1 cellular context compared by ENCODE assay signal in genomic region chr10:33661580-33662269, GRCh38.
TF ChIP-seq lines count a peak whose summit lies in the region.

No MANE protein-coding gene starts in this region.

TF ChIP-seq in HepG2, 621 proteins besides CTCF, POLR2A, EP300 and RAD21 (continued from another document and continues in another):
- TF ChIP-seq, protein P1, sequence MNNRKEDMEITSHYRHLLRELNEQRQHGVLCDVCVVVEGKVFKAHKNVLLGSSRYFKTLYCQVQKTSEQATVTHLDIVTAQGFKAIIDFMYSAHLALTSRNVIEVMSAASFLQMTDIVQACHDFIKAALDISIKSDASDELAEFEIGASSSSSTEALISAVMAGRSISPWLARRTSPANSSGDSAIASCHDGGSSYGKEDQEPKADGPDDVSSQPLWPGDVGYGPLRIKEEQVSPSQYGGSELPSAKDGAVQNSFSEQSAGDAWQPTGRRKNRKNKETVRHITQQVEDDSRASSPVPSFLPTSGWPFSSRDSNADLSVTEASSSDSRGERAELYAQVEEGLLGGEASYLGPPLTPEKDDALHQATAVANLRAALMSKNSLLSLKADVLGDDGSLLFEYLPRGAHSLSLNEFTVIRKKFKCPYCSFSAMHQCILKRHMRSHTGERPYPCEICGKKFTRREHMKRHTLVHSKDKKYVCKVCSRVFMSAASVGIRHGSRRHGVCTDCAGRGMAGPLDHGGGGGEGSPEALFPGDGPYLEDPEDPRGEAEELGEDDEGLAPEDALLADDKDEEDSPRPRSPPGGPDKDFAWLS (CRISPR knock-in tag; IDR thresholded peaks at IDR 0.05; ENCODE audit: borderline replicate concordance) = no peak
- no peak for TF ChIP-seq RFX1 (IDR thresholded peaks at IDR 0.05)
- TF ChIP-seq, protein P2, sequence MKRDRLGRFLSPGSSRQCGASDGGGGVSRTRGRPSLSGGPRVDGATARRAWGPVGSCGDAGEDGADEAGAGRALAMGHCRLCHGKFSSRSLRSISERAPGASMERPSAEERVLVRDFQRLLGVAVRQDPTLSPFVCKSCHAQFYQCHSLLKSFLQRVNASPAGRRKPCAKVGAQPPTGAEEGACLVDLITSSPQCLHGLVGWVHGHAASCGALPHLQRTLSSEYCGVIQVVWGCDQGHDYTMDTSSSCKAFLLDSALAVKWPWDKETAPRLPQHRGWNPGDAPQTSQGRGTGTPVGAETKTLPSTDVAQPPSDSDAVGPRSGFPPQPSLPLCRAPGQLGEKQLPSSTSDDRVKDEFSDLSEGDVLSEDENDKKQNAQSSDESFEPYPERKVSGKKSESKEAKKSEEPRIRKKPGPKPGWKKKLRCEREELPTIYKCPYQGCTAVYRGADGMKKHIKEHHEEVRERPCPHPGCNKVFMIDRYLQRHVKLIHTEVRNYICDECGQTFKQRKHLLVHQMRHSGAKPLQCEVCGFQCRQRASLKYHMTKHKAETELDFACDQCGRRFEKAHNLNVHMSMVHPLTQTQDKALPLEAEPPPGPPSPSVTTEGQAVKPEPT (CRISPR knock-in tag; IDR thresholded peaks at IDR 0.05; ENCODE audit: low read depth) = no peak
- TF ChIP-seq PCBP1 (IDR thresholded peaks at IDR 0.05; ENCODE audit: borderline replicate concordance, low read depth, low read length) = no peak
- no peak; the same call in 1 of the 2 replicates for TF ChIP-seq FOXO1 (CRISPR knock-in tag; IDR thresholded peaks at IDR 0.05)
- 0 out of 2 replicates have a peak, but pooled peaks have one; percentile 30 for TF ChIP-seq ESRRA (CRISPR knock-in tag; IDR thresholded peaks at IDR 0.05; ENCODE audit: low read depth)
- no peak for TF ChIP-seq ZNF264 (CRISPR knock-in tag; IDR thresholded peaks at IDR 0.05)
- TF ChIP-seq RBM22 (optimal IDR thresholded peaks at IDR 0.05; ENCODE audit: low read length) = no peak
- no peak for TF ChIP-seq FOXJ3 (CRISPR knock-in tag; IDR thresholded peaks at IDR 0.05; ENCODE audit: borderline replicate concordance)
- TF ChIP-seq TBX2 (CRISPR knock-in tag; IDR thresholded peaks at IDR 0.05; ENCODE audit: borderline replicate concordance) = no peak
- TF ChIP-seq MTF1 (CRISPR knock-in tag; IDR thresholded peaks at IDR 0.05) = no peak
- TF ChIP-seq ZNF674 (CRISPR knock-in tag; IDR thresholded peaks at IDR 0.05; ENCODE audit: low read depth) = no peak
- peak; percentile 20; the same call in 1 of the 2 replicates for TF ChIP-seq FOSL2 (CRISPR knock-in tag; IDR thresholded peaks at IDR 0.05)
- TF ChIP-seq SKIL (CRISPR knock-in tag; IDR thresholded peaks at IDR 0.05; ENCODE audit: borderline replicate concordance) = no peak
- TF ChIP-seq ZBTB38 (CRISPR knock-in tag; IDR thresholded peaks at IDR 0.05) = no peak
- no peak for TF ChIP-seq ZNF562 (CRISPR knock-in tag; IDR thresholded peaks at IDR 0.05; ENCODE audit: borderline replicate concordance)
- no peak for TF ChIP-seq ZSCAN20 (CRISPR knock-in tag; IDR thresholded peaks at IDR 0.05; ENCODE audit: borderline replicate concordance)
- no peak for TF ChIP-seq ZNF772 (CRISPR knock-in tag; IDR thresholded peaks at IDR 0.05)
- TF ChIP-seq, protein P3, sequence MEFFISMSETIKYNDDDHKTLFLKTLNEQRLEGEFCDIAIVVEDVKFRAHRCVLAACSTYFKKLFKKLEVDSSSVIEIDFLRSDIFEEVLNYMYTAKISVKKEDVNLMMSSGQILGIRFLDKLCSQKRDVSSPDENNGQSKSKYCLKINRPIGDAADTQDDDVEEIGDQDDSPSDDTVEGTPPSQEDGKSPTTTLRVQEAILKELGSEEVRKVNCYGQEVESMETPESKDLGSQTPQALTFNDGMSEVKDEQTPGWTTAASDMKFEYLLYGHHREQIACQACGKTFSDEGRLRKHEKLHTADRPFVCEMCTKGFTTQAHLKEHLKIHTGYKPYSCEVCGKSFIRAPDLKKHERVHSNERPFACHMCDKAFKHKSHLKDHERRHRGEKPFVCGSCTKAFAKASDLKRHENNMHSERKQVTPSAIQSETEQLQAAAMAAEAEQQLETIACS (CRISPR knock-in tag; IDR thresholded peaks at IDR 0.05) = no peak
- no peak for TF ChIP-seq RXRA (CRISPR knock-in tag; IDR thresholded peaks at IDR 0.05)
- TF ChIP-seq ZNF556 (CRISPR knock-in tag; IDR thresholded peaks at IDR 0.05; ENCODE audit: borderline replicate concordance) = peak; percentile 63; the same call in 1 of the 2 replicates
- peak; percentile 47 for TF ChIP-seq ZNF687 (CRISPR knock-in tag; IDR thresholded peaks at IDR 0.05)
- TF ChIP-seq HNRNPH1 (optimal IDR thresholded peaks at IDR 0.05; ENCODE audit: low read depth, low read length) = no peak
- TF ChIP-seq, protein P4, sequence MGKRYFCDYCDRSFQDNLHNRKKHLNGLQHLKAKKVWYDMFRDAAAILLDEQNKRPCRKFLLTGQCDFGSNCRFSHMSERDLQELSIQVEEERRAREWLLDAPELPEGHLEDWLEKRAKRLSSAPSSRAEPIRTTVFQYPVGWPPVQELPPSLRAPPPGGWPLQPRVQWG (CRISPR knock-in tag; IDR thresholded peaks at IDR 0.05; ENCODE audit: borderline replicate concordance, low read depth) = no peak
- no peak for TF ChIP-seq YEATS2 (CRISPR knock-in tag; IDR thresholded peaks at IDR 0.05; ENCODE audit: borderline replicate concordance)
- peak; percentile 68; the same call in 1 of the 2 replicates for TF ChIP-seq NCOA2 (CRISPR knock-in tag; IDR thresholded peaks at IDR 0.05)
- TF ChIP-seq ZNF780A (CRISPR knock-in tag; IDR thresholded peaks at IDR 0.05) = no peak
- TF ChIP-seq, protein P5, sequence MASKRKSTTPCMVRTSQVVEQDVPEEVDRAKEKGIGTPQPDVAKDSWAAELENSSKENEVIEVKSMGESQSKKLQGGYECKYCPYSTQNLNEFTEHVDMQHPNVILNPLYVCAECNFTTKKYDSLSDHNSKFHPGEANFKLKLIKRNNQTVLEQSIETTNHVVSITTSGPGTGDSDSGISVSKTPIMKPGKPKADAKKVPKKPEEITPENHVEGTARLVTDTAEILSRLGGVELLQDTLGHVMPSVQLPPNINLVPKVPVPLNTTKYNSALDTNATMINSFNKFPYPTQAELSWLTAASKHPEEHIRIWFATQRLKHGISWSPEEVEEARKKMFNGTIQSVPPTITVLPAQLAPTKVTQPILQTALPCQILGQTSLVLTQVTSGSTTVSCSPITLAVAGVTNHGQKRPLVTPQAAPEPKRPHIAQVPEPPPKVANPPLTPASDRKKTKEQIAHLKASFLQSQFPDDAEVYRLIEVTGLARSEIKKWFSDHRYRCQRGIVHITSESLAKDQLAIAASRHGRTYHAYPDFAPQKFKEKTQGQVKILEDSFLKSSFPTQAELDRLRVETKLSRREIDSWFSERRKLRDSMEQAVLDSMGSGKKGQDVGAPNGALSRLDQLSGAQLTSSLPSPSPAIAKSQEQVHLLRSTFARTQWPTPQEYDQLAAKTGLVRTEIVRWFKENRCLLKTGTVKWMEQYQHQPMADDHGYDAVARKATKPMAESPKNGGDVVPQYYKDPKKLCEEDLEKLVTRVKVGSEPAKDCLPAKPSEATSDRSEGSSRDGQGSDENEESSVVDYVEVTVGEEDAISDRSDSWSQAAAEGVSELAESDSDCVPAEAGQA (IDR thresholded peaks at IDR 0.05; ENCODE audit: low read depth) = no peak
- TF ChIP-seq, protein P5 (CRISPR knock-in tag; IDR thresholded peaks at IDR 0.05; ENCODE audit: borderline replicate concordance) = no peak
- no peak for TF ChIP-seq KLF15 (CRISPR knock-in tag; IDR thresholded peaks at IDR 0.05; ENCODE audit: borderline replicate concordance)
- TF ChIP-seq ZNF468 (CRISPR knock-in tag; IDR thresholded peaks at IDR 0.05) = no peak
- no peak for TF ChIP-seq MXI1 (IDR thresholded peaks at IDR 0.05; ENCODE audit: borderline replicate concordance, low read depth, low read length)
- no peak for TF ChIP-seq GZF1 (CRISPR knock-in tag; IDR thresholded peaks at IDR 0.05)
- no peak for TF ChIP-seq BRD4 (CRISPR knock-in tag; IDR thresholded peaks at IDR 0.05)
- no peak for TF ChIP-seq CENPX (CRISPR knock-in tag; IDR thresholded peaks at IDR 0.05)
- no peak for TF ChIP-seq KLF16 (CRISPR knock-in tag; IDR thresholded peaks at IDR 0.05)
- no peak for TF ChIP-seq REL (CRISPR knock-in tag; conservative IDR thresholded peaks at IDR 0.05)
- no peak for TF ChIP-seq NFYC (CRISPR knock-in tag; IDR thresholded peaks at IDR 0.05)
- TF ChIP-seq, protein P6, sequence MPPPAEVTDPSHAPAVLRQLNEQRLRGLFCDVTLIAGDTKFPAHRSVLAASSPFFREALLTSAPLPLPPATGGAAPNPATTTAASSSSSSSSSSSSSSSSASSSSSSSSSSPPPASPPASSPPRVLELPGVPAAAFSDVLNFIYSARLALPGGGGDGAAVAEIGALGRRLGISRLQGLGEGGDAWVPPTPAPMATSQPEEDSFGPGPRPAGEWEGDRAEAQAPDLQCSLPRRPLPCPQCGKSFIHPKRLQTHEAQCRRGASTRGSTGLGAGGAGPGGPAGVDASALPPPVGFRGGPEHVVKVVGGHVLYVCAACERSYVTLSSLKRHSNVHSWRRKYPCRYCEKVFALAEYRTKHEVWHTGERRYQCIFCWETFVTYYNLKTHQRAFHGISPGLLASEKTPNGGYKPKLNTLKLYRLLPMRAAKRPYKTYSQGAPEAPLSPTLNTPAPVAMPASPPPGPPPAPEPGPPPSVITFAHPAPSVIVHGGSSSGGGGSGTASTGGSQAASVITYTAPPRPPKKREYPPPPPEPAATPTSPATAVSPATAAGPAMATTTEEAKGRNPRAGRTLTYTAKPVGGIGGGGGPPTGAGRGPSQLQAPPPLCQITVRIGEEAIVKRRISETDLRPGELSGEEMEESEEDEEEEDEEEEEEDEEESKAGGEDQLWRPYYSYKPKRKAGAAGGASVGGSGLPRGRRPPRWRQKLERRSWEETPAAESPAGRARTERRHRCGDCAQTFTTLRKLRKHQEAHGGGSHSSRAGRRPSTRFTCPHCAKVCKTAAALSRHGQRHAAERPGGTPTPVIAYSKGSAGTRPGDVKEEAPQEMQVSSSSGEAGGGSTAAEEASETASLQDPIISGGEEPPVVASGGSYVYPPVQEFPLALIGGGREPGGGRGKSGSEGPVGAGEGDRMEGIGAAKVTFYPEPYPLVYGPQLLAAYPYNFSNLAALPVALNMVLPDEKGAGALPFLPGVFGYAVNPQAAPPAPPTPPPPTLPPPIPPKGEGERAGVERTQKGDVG (CRISPR knock-in tag; IDR thresholded peaks at IDR 0.05; ENCODE audit: borderline replicate concordance) = no peak
- TF ChIP-seq SOX13 (IDR thresholded peaks at IDR 0.05) = peak; percentile 74
- peak in 1 of 2 experiments; percentile 91; a peak in 2 of 4 replicates for TF ChIP-seq SOX13 (CRISPR knock-in tag; conservative IDR thresholded peaks at IDR 0.05 in 1 of 2, IDR thresholded peaks at IDR 0.05 in 1 of 2)
- no peak for TF ChIP-seq MTA1 (CRISPR knock-in tag; IDR thresholded peaks at IDR 0.05; ENCODE audit: borderline replicate concordance)
- no peak for TF ChIP-seq XBP1 (CRISPR knock-in tag; IDR thresholded peaks at IDR 0.05)
